17 cellular contexts compared by ENCODE assay signal in genomic region chr6:78253618-78254017, GRCh38.
"Had no signal": no experiment of that assay in that cellular context is flagged by ENCODE, and none has a peak within 500 bp of the region (broad histone marks: within the 10 kb centered on the region; RNA-seq: fewer than 3 reads in every experiment).

No MANE protein-coding gene starts in this region.

- H3K27me3 ChIP-seq: ascending aorta, breast epithelium, gastrocnemius medialis had no signal

- H3K4me1 ChIP-seq: ascending aorta, breast epithelium, gastrocnemius medialis, prostate gland had no signal

- H3K4me3 ChIP-seq: ascending aorta, breast epithelium, gastrocnemius medialis, lung, prostate gland, smooth muscle cell had no signal

- DNase-seq: activated CD4-positive, CD25-positive, alpha-beta regulatory T cell treated with anti-CD3 and anti-CD28 coated beads, Interleukin-2, amount 50 U/mL, for 72 hours; activated naive CD4-positive, alpha-beta T cell treated with anti-CD3 and anti-CD28 coated beads for 36 hours; activated naive CD8-positive, alpha-beta T cell treated with anti-CD3 and anti-CD28 coated beads, Interleukin-2, amount 50 U/mL, for 24 hours; cerebellar nuclear complex; dermis blood vessel endothelial cell; erythroblast; gastrocnemius medialis; islet precursor cell; midbrain; right cardiac atrium; stimulated activated naive CD8-positive, alpha-beta T cell treated with anti-CD3 and anti-CD28 coated beads, Interleukin-15, amount 100 ng/mL, for 72 hours had no signal

- H3K27ac ChIP-seq: ascending aorta, breast epithelium, gastrocnemius medialis, prostate gland had no signal

- H3K9me3 ChIP-seq: ascending aorta, breast epithelium, gastrocnemius medialis, prostate gland had no signal

- ATAC-seq: activated naive CD8-positive, alpha-beta T cell treated with anti-CD3 and anti-CD28 coated beads, Interleukin-2, amount 50 U/mL, for 24 hours; activated T-helper 17 cell treated with anti-CD3 and anti-CD28 coated beads, Interleukin-2, amount 50 U/mL, for 72 hours; gastrocnemius medialis; right cardiac atrium; stimulated activated naive CD8-positive, alpha-beta T cell treated with anti-CD3 and anti-CD28 coated beads, Interleukin-15, amount 100 ng/mL, for 72 hours had no signal

- H3K36me3 ChIP-seq: ascending aorta, breast epithelium, gastrocnemius medialis, prostate gland had no signal
